25 cellular contexts compared by ENCODE assay signal in the genomic region with DNA sequence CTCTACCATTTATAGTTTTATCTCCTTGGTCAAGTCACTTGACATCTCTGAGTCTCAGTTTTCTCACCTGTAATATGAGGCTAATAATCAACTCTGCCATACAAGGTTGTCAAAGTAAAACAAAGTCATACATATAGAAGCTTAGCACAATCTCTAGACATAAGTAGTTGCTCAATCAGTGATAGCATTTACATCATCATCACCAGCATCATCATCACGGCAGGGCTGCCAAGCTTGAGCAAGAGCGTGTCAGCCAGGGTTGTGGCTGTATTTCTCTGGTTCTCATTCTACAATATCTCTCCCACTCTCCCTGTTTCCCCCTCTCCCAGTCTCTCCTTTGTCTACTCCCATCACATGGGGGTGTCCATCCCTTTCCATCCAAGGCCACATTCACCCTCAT. TPM values are rescaled to one million over a fixed set of nuclear protein-coding genes. Genes with fewer than 3 reads are reported as not detected.
A peak's percentile ranks its signal among the peaks of the same experiment; 100 is the strongest.
DNase-seq lines count a peak whose midpoint lies in the region; ATAC-seq and TF ChIP-seq lines count a peak whose summit lies in the region.
"Had no signal": no experiment of that assay in that cellular context is flagged by ENCODE, and none has a peak within 500 bp of the region (broad histone marks: within the 10 kb centered on the region; RNA-seq: fewer than 3 reads in every experiment).

No MANE protein-coding gene starts in this region.

- DNase-seq in NOMO-1 treated with DMSO at 0.1 percent for 48 hours (lab: John Stamatoyannopoulos, UW; ENCODE audit: unreplicated experiment) = peak; percentile 86
- peak; percentile 44 to 73 for DNase-seq in cardiac fibroblast (ENCODE audit: low read depth in 2 of 2)
- DNase-seq in naive thymus-derived CD4-positive, alpha-beta T cell = no peak
- no peak for DNase-seq in amygdala (lab: John Stamatoyannopoulos, UW)
- no peak for DNase-seq in Calu3
- DNase-seq: activated CD8-positive, alpha-beta T cell treated with anti-CD3 and anti-CD28 coated beads for 36 hours; activated T-cell treated with anti-CD3 and anti-CD28 coated beads, Interleukin-2, amount 50 U/mL, for 72 hours; dermis blood vessel endothelial cell; NCI-H1436 treated with DMSO at 0.1 percent for 48 hours; NCI-H2171 treated with DMSO at 0.1 percent for 48 hours; NCI-H774; stimulated activated CD4-positive, alpha-beta T cell treated with anti-CD3 and anti-CD28 coated beads, Interleukin-4, amount 100 ng/mL, for 4 hours; T-helper 1 cell; uterus had no signal

- POLR2A ChIA-PET in HEK293 (lab: Yijun Ruan, JAX) = no interaction called here
- POLR2A ChIA-PET in naive thymus-derived CD4-positive, alpha-beta T cell (lab: Charles Lee) = interaction anchor here (0.9 kb wide), 1 partner anchor 15 kb away, joined by 3 read pairs; no protein-coding TSS in a partner anchor

- H3K4me3 ChIP-seq in HEK293 (ENCODE audit: low read depth, low read length) (no peak overlapping the region), cardiac fibroblast (replicated peaks in 1 of 2; ENCODE audit: low read depth in 2 of 2, low read length in 2 of 2) (no peak overlapping the region)
- no peak overlapping the region for H3K4me3 ChIP-seq in naive thymus-derived CD4-positive, alpha-beta T cell (ENCODE audit: low read length)
- H3K4me3 ChIP-seq: HAP-1, hepatocyte, uterus had no signal

- H3K36me3 Mint-ChIP-seq in naive thymus-derived CD4-positive, alpha-beta T cell = no peaks in the 10 kb centered on the region
- H3K36me3 Mint-ChIP-seq in Calu3 (ENCODE audit: insufficient read depth, unreplicated experiment) = no peaks in the 10 kb centered on the region
- H3K36me3 Mint-ChIP-seq: brain had no signal

- no peak overlapping the region for H3K27ac ChIP-seq in HEK293 (ENCODE audit: extremely low read depth, low read depth, low read length)
- H3K27ac ChIP-seq in naive thymus-derived CD4-positive, alpha-beta T cell (ENCODE audit: low read depth, low read length) = no peak overlapping the region
- H3K27ac ChIP-seq: epithelial cell of prostate, hepatocyte, uterus, VCaP had no signal

- no peaks in the 10 kb centered on the region for H3K9me3 ChIP-seq in HEK293 (ENCODE audit: control insufficient read depth, insufficient read depth, low read depth, low read length)
- H3K9me3 ChIP-seq in naive thymus-derived CD4-positive, alpha-beta T cell (ENCODE audit: control insufficient read depth in 2 of 3, low read length in 3 of 3) = no peaks in the 10 kb centered on the region
- H3K9me3 ChIP-seq: HAP-1 had no signal

- no peak overlapping the region for H3K4me3 Mint-ChIP-seq in naive thymus-derived CD4-positive, alpha-beta T cell
- H3K4me3 Mint-ChIP-seq in Calu3 (ENCODE audit: low read depth, unreplicated experiment) = no peak overlapping the region
- H3K4me3 Mint-ChIP-seq: activated CD8-positive, alpha-beta T cell treated with anti-CD3 and anti-CD28 coated beads for 36 hours; activated naive CD8-positive, alpha-beta T cell; activated T-cell treated with anti-CD3 and anti-CD28 coated beads, Interleukin-2, amount 50 U/mL, for 72 hours; B cell; brain; nephron had no signal

- TF ChIP-seq CTCF in HEK293 (tag by site-specific recombination; IDR thresholded peaks at IDR 0.05) (no peak), cardiac fibroblast (IDR thresholded peaks at IDR 0.05; ENCODE audit: low read depth, low read length) (no peak), Calu3 (IDR thresholded peaks at IDR 0.05; ENCODE audit: unreplicated experiment) (no peak)

- no peaks in the 10 kb centered on the region for H3K27me3 ChIP-seq in naive thymus-derived CD4-positive, alpha-beta T cell (ENCODE audit: control insufficient read depth in 2 of 2, insufficient read depth in 2 of 2, low read length in 2 of 2)
- H3K27me3 ChIP-seq: uterus had no signal

- peaks cover 4 to 27% (median 21%) of the 10 kb centered on the region in 5 donors for H3K27me3 Mint-ChIP-seq in naive thymus-derived CD4-positive, alpha-beta T cell
- peaks cover 25% of the 10 kb centered on the region for H3K27me3 Mint-ChIP-seq in Calu3 (ENCODE audit: unreplicated experiment)

- CTCF ChIA-PET in HEK293 (lab: Yijun Ruan, JAX) (interaction anchor here (0.7 to 14.1 kb wide), 5 partner anchors 8 to 762 kb away, joined by 3 to 199 read pairs (median 3); no protein-coding TSS in a partner anchor), Calu3 (lab: Charles Lee) (no interaction called here)
- CTCF ChIA-PET in naive thymus-derived CD4-positive, alpha-beta T cell (lab: Charles Lee) = no interaction called here

- BruUV-seq in Calu3 (replicated peaks; lab: Mats Ljungman, UMichigan) = no TSS peak

- intact Hi-C loops in naive thymus-derived CD4-positive, alpha-beta T cell (cut with micrococcal nuclease) = no loop called here
- intact Hi-C loops in Calu3 (cut with micrococcal nuclease; ENCODE audit: unreplicated experiment) = no loop called here

- peaks cover 0 to 19% (median 7%) of the 10 kb centered on the region in 11 donors for H3K9me3 Mint-ChIP-seq in naive thymus-derived CD4-positive, alpha-beta T cell
- H3K9me3 Mint-ChIP-seq in Calu3 (ENCODE audit: low read depth, unreplicated experiment) = no peaks in the 10 kb centered on the region

- H3K36me3 ChIP-seq in HEK293 (ENCODE audit: control insufficient read depth in 2 of 2, insufficient read depth in 1 of 2, low read length in 2 of 2) = no peaks in the 10 kb centered on the region
- H3K36me3 ChIP-seq in naive thymus-derived CD4-positive, alpha-beta T cell (ENCODE audit: control insufficient read depth in 2 of 3, insufficient read depth in 3 of 3, low read length in 3 of 3) = no peaks in the 10 kb centered on the region
- H3K36me3 ChIP-seq: HAP-1, uterus had no signal

- H3K27ac Mint-ChIP-seq in naive thymus-derived CD4-positive, alpha-beta T cell = no peak overlapping the region
- H3K27ac Mint-ChIP-seq in Calu3 (ENCODE audit: unreplicated experiment) = no peak overlapping the region
- H3K27ac Mint-ChIP-seq: activated CD8-positive, alpha-beta T cell treated with anti-CD3 and anti-CD28 coated beads for 36 hours; activated naive CD8-positive, alpha-beta T cell; activated T-cell treated with anti-CD3 and anti-CD28 coated beads, Interleukin-2, amount 50 U/mL, for 72 hours; B cell; brain; nephron; progenitor cell of endocrine pancreas had no signal

- ATAC-seq in naive thymus-derived CD4-positive, alpha-beta T cell = peak; percentile 35
- no peak for ATAC-seq in GM21825 (IDR thresholded peaks at IDR 0.05; ENCODE audit: unreplicated experiment)
- ATAC-seq: activated CD8-positive, alpha-beta T cell treated with anti-CD3 and anti-CD28 coated beads for 36 hours; activated T-cell treated with anti-CD3 and anti-CD28 coated beads, Interleukin-2, amount 50 U/mL, for 72 hours had no signal

- peaks cover 5 to 14% (median 5%) of the 10 kb centered on the region in 7 donors for H3K4me1 Mint-ChIP-seq in naive thymus-derived CD4-positive, alpha-beta T cell
- H3K4me1 Mint-ChIP-seq in Calu3 (ENCODE audit: low read depth, unreplicated experiment) = no peaks in the 10 kb centered on the region

- H3K4me1 ChIP-seq in HEK293 (ENCODE audit: control insufficient read depth, insufficient read depth, low read length) = no peaks in the 10 kb centered on the region
- peaks cover 0 to 4% of the 10 kb centered on the region in 2 donors for H3K4me1 ChIP-seq in naive thymus-derived CD4-positive, alpha-beta T cell (ENCODE audit: control insufficient read depth in 2 of 2, insufficient read depth in 2 of 2, low read length in 2 of 2)
- H3K4me1 ChIP-seq: HAP-1, uterus had no signal

TF ChIP-seq in HEK293, 187 proteins besides CTCF, POLR2A, EP300 and RAD21:
- no peak for TF ChIP-seq ZNF121 (tag by site-specific recombination; IDR thresholded peaks at IDR 0.05)
- no peak for TF ChIP-seq RBAK (tag by site-specific recombination; IDR thresholded peaks at IDR 0.05)
- peak; percentile 87 for TF ChIP-seq ZBTB17 (tag by site-specific recombination; IDR thresholded peaks at IDR 0.05)
- TF ChIP-seq ZNF391 (tag by site-specific recombination; IDR thresholded peaks at IDR 0.05; ENCODE audit: borderline replicate concordance, low read depth) = no peak
- TF ChIP-seq, protein P1, sequence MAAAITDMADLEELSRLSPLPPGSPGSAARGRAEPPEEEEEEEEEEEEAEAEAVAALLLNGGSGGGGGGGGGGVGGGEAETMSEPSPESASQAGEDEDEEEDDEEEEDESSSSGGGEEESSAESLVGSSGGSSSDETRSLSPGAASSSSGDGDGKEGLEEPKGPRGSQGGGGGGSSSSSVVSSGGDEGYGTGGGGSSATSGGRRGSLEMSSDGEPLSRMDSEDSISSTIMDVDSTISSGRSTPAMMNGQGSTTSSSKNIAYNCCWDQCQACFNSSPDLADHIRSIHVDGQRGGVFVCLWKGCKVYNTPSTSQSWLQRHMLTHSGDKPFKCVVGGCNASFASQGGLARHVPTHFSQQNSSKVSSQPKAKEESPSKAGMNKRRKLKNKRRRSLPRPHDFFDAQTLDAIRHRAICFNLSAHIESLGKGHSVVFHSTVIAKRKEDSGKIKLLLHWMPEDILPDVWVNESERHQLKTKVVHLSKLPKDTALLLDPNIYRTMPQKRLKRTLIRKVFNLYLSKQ (tag by site-specific recombination; IDR thresholded peaks at IDR 0.05; ENCODE audit: borderline replicate concordance) = no peak
- TF ChIP-seq, protein P2, sequence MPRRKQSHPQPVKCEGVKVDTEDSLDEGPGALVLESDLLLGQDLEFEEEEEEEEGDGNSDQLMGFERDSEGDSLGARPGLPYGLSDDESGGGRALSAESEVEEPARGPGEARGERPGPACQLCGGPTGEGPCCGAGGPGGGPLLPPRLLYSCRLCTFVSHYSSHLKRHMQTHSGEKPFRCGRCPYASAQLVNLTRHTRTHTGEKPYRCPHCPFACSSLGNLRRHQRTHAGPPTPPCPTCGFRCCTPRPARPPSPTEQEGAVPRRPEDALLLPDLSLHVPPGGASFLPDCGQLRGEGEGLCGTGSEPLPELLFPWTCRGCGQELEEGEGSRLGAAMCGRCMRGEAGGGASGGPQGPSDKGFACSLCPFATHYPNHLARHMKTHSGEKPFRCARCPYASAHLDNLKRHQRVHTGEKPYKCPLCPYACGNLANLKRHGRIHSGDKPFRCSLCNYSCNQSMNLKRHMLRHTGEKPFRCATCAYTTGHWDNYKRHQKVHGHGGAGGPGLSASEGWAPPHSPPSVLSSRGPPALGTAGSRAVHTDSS (tag by site-specific recombination; IDR thresholded peaks at IDR 0.05) = 0 out of 2 replicates have a peak, but pooled peaks have one; percentile 16
- TF ChIP-seq ZBTB21 (tag by site-specific recombination; IDR thresholded peaks at IDR 0.05) = 0 out of 2 replicates have a peak, but pooled peaks have one; percentile 31
TF ChIP-seq in HEK293: peak in this region for 3.

RNA-seq across cellular contexts. Expression of a gene that starts 41.7 kb away (rescaled TPM):
- total RNA-seq in naive thymus-derived CD4-positive, alpha-beta T cell = 10 to 100 TPM in 4 of 5 experiments, 1 to 10 TPM in 1; 9.5 to 47.3 (median 18.5) TPM
- 10 to 100 TPM; 31.6 to 52.7 TPM for polyA plus RNA-seq in naive thymus-derived CD4-positive, alpha-beta T cell
- 41.1 and 46.4 TPM in 2 replicates for total RNA-seq in Calu3 (2022)

Comparison
In these comparisons a context has a peak if more than half of its experiments do, and no peak if none do; other contexts are left out.
1. DNase-seq: peak in NOMO-1 treated with DMSO at 0.1 percent for 48 hours (single experiment) and cardiac fibroblast (2 of 2); none in naive thymus-derived CD4-positive, alpha-beta T cell (0 of 9), amygdala (0 of 56) and Calu3 (single experiment).